In genomic region chr6:109676724-109677123, GRCh38 we compare ENCODE assay signal across 23 cellular contexts. TPM values are rescaled to one million over a fixed set of nuclear protein-coding genes. Genes with fewer than 3 reads are reported as not detected.
DNase-seq lines count a peak whose midpoint lies in the region; ATAC-seq, FAIRE-seq and TF ChIP-seq lines count a peak whose summit lies in the region.
"Had no signal": no experiment of that assay in that cellular context is flagged by ENCODE, and none has a peak within 500 bp of the region (broad histone marks: within the 10 kb centered on the region; RNA-seq: fewer than 3 reads in every experiment).

No MANE protein-coding gene starts in this region.

- DNase-seq in GM12891 (ENCODE audit: insufficient read length, low spot score) (no peak), K562 (ENCODE audit: extremely low read depth in 1 of 4, low spot score in 3 of 4) (no peak), NCI-H510A treated with DMSO at 0.1 percent for 48 hours (lab: John Stamatoyannopoulos, UW) (no peak), RKO (ENCODE audit: low spot score) (no peak), esophagus muscularis mucosa (ENCODE audit: extremely low spot score) (no peak)
- DNase-seq: AML-193; CD4-positive, alpha-beta T cell; CD8-positive, alpha-beta T cell; COR-L47; DMS 273 treated with DMSO at 0.1 percent for 48 hours; DMS153; DMS53; DMS79; DND-41; EL; GDM1 had no signal

- H3K4me1 ChIP-seq in HEK293 (ENCODE audit: control insufficient read depth, insufficient read depth, low read length) (no peaks in the 10 kb centered on the region), K562 (replicated peaks in 1 of 2; ENCODE audit: control insufficient read depth in 2 of 2, insufficient read depth in 2 of 2, low read length in 2 of 2) (no peaks in the 10 kb centered on the region), esophagus muscularis mucosa (peaks cover 0 to 7% (median 0%) of the 10 kb centered on the region in 4 donors)
- H3K4me1 ChIP-seq: A549 had no signal

- H2AFZ ChIP-seq in K562 (ENCODE audit: low read depth, low read length): no peak overlapping the region

- TF ChIP-seq EP300 in K562 (IDR thresholded peaks at IDR 0.05; ENCODE audit: low read length) (no peak), esophagus muscularis mucosa (IDR thresholded peaks at IDR 0.05) (no peak)

- intact Hi-C loops in K562 (cut with micrococcal nuclease): no loop called here
- intact Hi-C loops in esophagus muscularis mucosa (cut with DNase I): no loop called here

- no peaks in the 10 kb centered on the region for H4K20me1 ChIP-seq in K562 (replicated peaks; ENCODE audit: control insufficient read depth, insufficient read depth, low read length)
- H4K20me1 ChIP-seq: BLaER1 treated with 17β-estradiol and CSF1 and Interleukin-3, amounts not matched to agents 10 nM and 100 nM had no signal

- TF ChIP-seq CTCF in HEK293 (tag by site-specific recombination; IDR thresholded peaks at IDR 0.05): no peak
- TF ChIP-seq CTCF in K562 (IDR thresholded peaks at IDR 0.05 in 2 of 3, conservative IDR thresholded peaks at IDR 0.05 in 1 of 3; ENCODE audit: insufficient read depth in 2 of 3, low read depth in 1 of 3, low read length in 3 of 3): no peak
- TF ChIP-seq CTCF in esophagus muscularis mucosa (IDR thresholded peaks at IDR 0.05): no peak

- in situ Hi-C loops in K562 (cut with MboI): no loop called here

- POLR2A ChIA-PET in HEK293 (lab: Yijun Ruan, JAX): no interaction called here
- POLR2A ChIA-PET in K562 (lab: Yijun Ruan, JAX): no interaction called here

- FAIRE-seq in GM12891 (lab: Jason Lieb, UNC) (peak; percentile 35), K562 (lab: Jason Lieb, UNC) (no peak)
- FAIRE-seq: A549, GM12892, GM18507 had no signal

- CTCF ChIA-PET in HEK293 (lab: Yijun Ruan, JAX): interaction anchor here (1.0 to 1.6 kb wide), 2 partner anchors 17 to 363 kb away, joined by 4 to 8 read pairs; no protein-coding TSS in a partner anchor
- CTCF ChIA-PET in K562 (lab: Yijun Ruan, JAX; ENCODE audit: low intra/inter-chr PET ratio): no interaction called here

- H3K27me3 ChIP-seq in K562 (ENCODE audit: control insufficient read depth in 2 of 2, insufficient read depth in 2 of 2, low read length in 2 of 2) (0 out of 5 replicates have a peak, but pooled peaks cover 0 to 2% of the 10 kb centered on the region in 2 experiments), esophagus muscularis mucosa (no peaks in the 10 kb centered on the region)
- H3K27me3 ChIP-seq: BLaER1 treated with 17β-estradiol and CSF1 and Interleukin-3, amounts not matched to agents 10 nM and 100 nM had no signal

- no TSS peak for BruUV-seq in K562 (replicated peaks; lab: Mats Ljungman, UMichigan)

- ATAC-seq in K562: no peak
- ATAC-seq: A549; CD8-positive, alpha-beta T cell had no signal

- no peak overlapping the region for H3K4me2 ChIP-seq in K562 (ENCODE audit: insufficient read depth, low read length)
- H3K4me2 ChIP-seq: A549; BLaER1 treated with 17β-estradiol and CSF1 and Interleukin-3, amounts not matched to agents 10 nM and 100 nM had no signal

- no peaks in the 10 kb centered on the region for H3K36me3 ChIP-seq in HEK293 (ENCODE audit: control insufficient read depth in 2 of 2, insufficient read depth in 1 of 2, low read length in 2 of 2)
- no peaks in the 10 kb centered on the region for H3K36me3 ChIP-seq in K562 (ENCODE audit: control insufficient read depth, insufficient read depth, low read length)
- H3K36me3 ChIP-seq in esophagus muscularis mucosa: peaks cover 0 to 2% (median 0%) of the 10 kb centered on the region in 4 donors
- H3K36me3 ChIP-seq: BLaER1 treated with 17β-estradiol and CSF1 and Interleukin-3, amounts not matched to agents 10 nM and 100 nM had no signal

- no peak overlapping the region for H3K9ac ChIP-seq in K562 (ENCODE audit: insufficient read depth in 1 of 2, low read depth in 2 of 2, low read length in 2 of 2)
- H3K9ac ChIP-seq: BLaER1 treated with 17β-estradiol and CSF1 and Interleukin-3, amounts not matched to agents 10 nM and 100 nM had no signal

- TF ChIP-seq POLR2A in GM12891 (IDR thresholded peaks at IDR 0.05; ENCODE audit: low read depth, low read length) (no peak), K562 (conservative IDR thresholded peaks at IDR 0.05) (no peak), esophagus muscularis mucosa (IDR thresholded peaks at IDR 0.05; ENCODE audit: low read depth) (no peak)

- TF ChIP-seq RAD21 in K562 (CRISPR knock-in tag; conservative IDR thresholded peaks at IDR 0.05 in 1 of 2, IDR thresholded peaks at IDR 0.05 in 1 of 2): no peak

- 0% methylated on average over 1 of the region's 1 CpG for WGBS in K562 (ENCODE audit: insufficient coverage, low coverage, missing lambda C conversion rate)
- WGBS in esophagus muscularis mucosa: 92% methylated on average over 1 of the region's 1 CpG

- no peak overlapping the region for H3K4me3 ChIP-seq in HEK293 (ENCODE audit: low read depth, low read length)
- H3K4me3 ChIP-seq in K562: no peak overlapping the region
- H3K4me3 ChIP-seq in esophagus muscularis mucosa: no peak overlapping the region
- H3K4me3 ChIP-seq: A549; BLaER1 treated with 17β-estradiol and CSF1 and Interleukin-3, amounts not matched to agents 10 nM and 100 nM had no signal

- H3K79me2 ChIP-seq in K562 (ENCODE audit: control insufficient read depth, insufficient read depth, low read length): no peaks in the 10 kb centered on the region

- H3K9me3 ChIP-seq in HEK293 (ENCODE audit: control insufficient read depth, insufficient read depth, low read depth, low read length) (no peaks in the 10 kb centered on the region), K562 (replicated peaks; ENCODE audit: control insufficient read depth, insufficient read depth, low read depth, low read length) (no peaks in the 10 kb centered on the region), esophagus muscularis mucosa (no peaks in the 10 kb centered on the region)
- H3K9me3 ChIP-seq: A549 had no signal

- no peaks in the 10 kb centered on the region for H3K9me1 ChIP-seq in K562 (ENCODE audit: control insufficient read depth, insufficient read depth, low read length)

- no peak overlapping the region for H3K27ac ChIP-seq in HEK293 (ENCODE audit: extremely low read depth, low read depth, low read length)
- no peak overlapping the region for H3K27ac ChIP-seq in K562 (ENCODE audit: extremely low read depth, low read depth, low read length)
- H3K27ac ChIP-seq in esophagus muscularis mucosa (replicated peaks in 1 of 4): no peak overlapping the region
- H3K27ac ChIP-seq: 22Rv1; A549; BLaER1 treated with 17β-estradiol and CSF1 and Interleukin-3, amounts not matched to agents 10 nM and 100 nM; C4-2B had no signal

TF ChIP-seq in GM12891, 5 proteins besides CTCF, POLR2A, EP300 and RAD21:
- no peak for TF ChIP-seq POLR2AphosphoS5 (IDR thresholded peaks at IDR 0.05; ENCODE audit: low read depth, low read length)
TF ChIP-seq in GM12891: peak in this region for 0.

TF ChIP-seq in K562, 482 proteins besides CTCF, POLR2A, EP300 and RAD21:
- TF ChIP-seq ELF2 (CRISPR knock-in tag; IDR thresholded peaks at IDR 0.05) (no peak), ZNF146 (CRISPR knock-in tag; IDR thresholded peaks at IDR 0.05; ENCODE audit: unreplicated experiment) (peak; percentile 68), NEUROD1 (IDR thresholded peaks at IDR 0.05; ENCODE audit: borderline replicate concordance, low read depth, low read length, partially characterized antibody) (no peak)

RNA-seq across cellular contexts. Expression of gene AK9, which starts 14.3 kb away (rescaled TPM):
- 2.8 TPM for polyA plus RNA-seq in GM12891 (2012; ENCODE audit: low read depth, missing spikeins)
- 1.0 and 1.2 TPM in 2 replicates for total RNA-seq in K562 (2011; cell fraction: chromatin; rRNA removed; ENCODE audit: low replicate concordance)
- total RNA-seq in K562 (2011; cell fraction: nucleolus; rRNA removed): 0.26 TPM in 1 of 2 replicates, not detected in the other
- total RNA-seq in K562 (2011; cell fraction: nucleoplasm; rRNA removed): 0.38 and 0.59 TPM in 2 replicates
- 0.59 and 0.78 TPM in 2 replicates for total RNA-seq in K562 (2014; rRNA removed)
- 0.91 and 0.96 TPM in 2 replicates for total RNA-seq in K562 (2014; rRNA removed; fragmentation: Illumina TruSeq; extraction: Trizol)
- 0.79 and 1.3 TPM in 2 replicates for total RNA-seq in K562 (2015; rRNA removed; fragmentation: Illumina TruSeq; extraction: Trizol)
- total RNA-seq in K562 (2021): 0.93 and 1.1 TPM in 2 replicates
- polyA plus RNA-seq in K562 (2011; rRNA removed): 0.66 and 1.3 TPM in 2 replicates
- polyA plus RNA-seq in K562 (2011; cell fraction: cytosol; rRNA removed): 0.21 and 0.32 TPM in 2 replicates
- polyA plus RNA-seq in K562 (2011; cell fraction: nucleus; rRNA removed): 0.70 and 1.0 TPM in 2 replicates
- polyA plus RNA-seq in K562 (2012): 0.94 and 1.9 TPM in 2 replicates
- 0.68 and 1.4 TPM in 2 replicates for polyA plus RNA-seq in K562 (2014; fragmentation: Illumina TruSeq; extraction: Trizol)
- polyA plus RNA-seq in K562 (2014; fragmentation: Nextera tagmentation; extraction: Ambion mirVana): 1 to 10 TPM; 1.2 to 1.9 TPM
- polyA plus RNA-seq in K562 (2014; rRNA removed): 0.60 and 2.2 TPM in 2 replicates
- 0.36 and 0.88 TPM in 2 replicates for polyA minus RNA-seq in K562 (2011; rRNA and poly(A)+ RNA removed)
- not detected in 2 replicates for polyA minus RNA-seq in K562 (2011; cell fraction: cytosol; rRNA and poly(A)+ RNA removed)
- polyA minus RNA-seq in K562 (2011; cell fraction: nucleus; rRNA and poly(A)+ RNA removed): 0.40 and 0.44 TPM in 2 replicates
- total RNA-seq in esophagus muscularis mucosa: 10 to 100 TPM in 3 of 4 donors, 1 to 10 TPM in 1; 8.4 to 15.0 (median 10.6) TPM

RNA-seq across cellular contexts. Expression of gene FIG4, which starts 14.4 kb away (rescaled TPM):
- polyA plus RNA-seq in GM12891 (2012; ENCODE audit: low read depth, missing spikeins): 13.9 TPM
- 3.1 and 7.0 TPM in 2 replicates for total RNA-seq in K562 (2011; cell fraction: chromatin; rRNA removed; ENCODE audit: low replicate concordance)
- 1.7 and 2.1 TPM in 2 replicates for total RNA-seq in K562 (2011; cell fraction: nucleolus; rRNA removed)
- total RNA-seq in K562 (2011; cell fraction: nucleoplasm; rRNA removed): 1.7 and 2.1 TPM in 2 replicates
- 3.4 and 4.9 TPM in 2 replicates for total RNA-seq in K562 (2014; rRNA removed)
- 5.3 and 5.6 TPM in 2 replicates for total RNA-seq in K562 (2014; rRNA removed; fragmentation: Illumina TruSeq; extraction: Trizol)
- 4.3 and 5.0 TPM in 2 replicates for total RNA-seq in K562 (2015; rRNA removed; fragmentation: Illumina TruSeq; extraction: Trizol)
- total RNA-seq in K562 (2021): 4.8 and 5.5 TPM in 2 replicates
- polyA plus RNA-seq in K562 (2011; rRNA removed): 4.9 and 6.8 TPM in 2 replicates
- 1.4 and 2.7 TPM in 2 replicates for polyA plus RNA-seq in K562 (2011; cell fraction: cytosol; rRNA removed)
- polyA plus RNA-seq in K562 (2011; cell fraction: nucleus; rRNA removed): 3.0 and 4.2 TPM in 2 replicates
- polyA plus RNA-seq in K562 (2012): 4.6 and 7.3 TPM in 2 replicates
- polyA plus RNA-seq in K562 (2014; fragmentation: Illumina TruSeq; extraction: Trizol): 3.7 and 4.8 TPM in 2 replicates
- 1 to 10 TPM; 1.5 to 1.8 TPM for polyA plus RNA-seq in K562 (2014; fragmentation: Nextera tagmentation; extraction: Ambion mirVana)
- 3.9 and 6.0 TPM in 2 replicates for polyA plus RNA-seq in K562 (2014; rRNA removed)
- 6.3 and 7.0 TPM in 2 replicates for polyA minus RNA-seq in K562 (2011; rRNA and poly(A)+ RNA removed)
- polyA minus RNA-seq in K562 (2011; cell fraction: cytosol; rRNA and poly(A)+ RNA removed): 2.8 and 4.7 TPM in 2 replicates
- polyA minus RNA-seq in K562 (2011; cell fraction: nucleus; rRNA and poly(A)+ RNA removed): 3.1 and 6.1 TPM in 2 replicates
- total RNA-seq in esophagus muscularis mucosa: 10 to 100 TPM; 12.3 to 19.9 (median 17.1) TPM

Comparison
In these comparisons a context has a peak if more than half of its experiments do, and no peak if none do; other contexts are left out.
1. RNA of gene AK9, which starts 14.3 kb away (total RNA-seq): 8.4 to 15.0 TPM in esophagus muscularis mucosa; 0.26 to 1.3 TPM in K562; every median in the first group is over 4 times any median in the second.